10 cellular contexts compared by ENCODE assay signal in genomic region chr1:230270940-230271325, GRCh38.
DNase-seq lines count a peak whose midpoint lies in the region; ATAC-seq and TF ChIP-seq lines count a peak whose summit lies in the region.
"Had no signal": no experiment of that assay in that cellular context is flagged by ENCODE, and none has a peak within 500 bp of the region (broad histone marks: within the 10 kb centered on the region; RNA-seq: fewer than 3 reads in every experiment).

No MANE protein-coding gene starts in this region.

- TF ChIP-seq POLR2A in body of pancreas (IDR thresholded peaks at IDR 0.05): no peak

- 60 to 63% methylated on average over 6 of the region's 6 CpGs for WGBS in body of pancreas, 2 donors

- H3K4me3 ChIP-seq in HL-60 (replicated peaks; ENCODE audit: insufficient read depth, low read length) (no peak overlapping the region), body of pancreas (no peak overlapping the region)

- peak; percentile 48 for DNase-seq in NCI-H1436 (lab: John Stamatoyannopoulos, UW)
- no peak for DNase-seq in NCI-H1436 treated with DMSO at 0.1 percent for 48 hours (lab: John Stamatoyannopoulos, UW)
- DNase-seq in HL-60 (ENCODE audit: low read depth in 1 of 2, low spot score in 1 of 2): no peak
- DNase-seq in body of pancreas: no peak
- peak; percentile 51 for DNase-seq in posterior vena cava (ENCODE audit: low spot score)
- DNase-seq in KBM-7: no peak
- DNase-seq in stimulated activated CD4-positive, alpha-beta T cell treated with anti-CD3 and anti-CD28 coated beads, Interleukin-2, amount 100 ng/mL, for 48 hours: no peak
- no peak for DNase-seq in substantia nigra (lab: John Stamatoyannopoulos, UW)
- DNase-seq: activated CD8-positive, alpha-beta memory T cell treated with anti-CD3 and anti-CD28 coated beads, Interleukin-2, amount 50 U/mL, for 48 hours; NCI-H524 had no signal

- H3K9me3 ChIP-seq in body of pancreas: no peaks in the 10 kb centered on the region

- ATAC-seq in body of pancreas: no peak

- H3K36me3 ChIP-seq in body of pancreas (replicated peaks in 1 of 2; ENCODE audit: insufficient read depth in 1 of 2, low read depth in 2 of 2): peaks cover 4 to 8% of the 10 kb centered on the region in 2 donors

- H3K4me1 ChIP-seq in body of pancreas: peaks cover 45% of the 10 kb centered on the region

- no peaks in the 10 kb centered on the region for H3K27me3 ChIP-seq in HL-60 (ENCODE audit: insufficient read depth, poor library complexity, severe bottlenecking)
- H3K27me3 ChIP-seq in body of pancreas: no peaks in the 10 kb centered on the region

- intact Hi-C loops in body of pancreas (cut with DNase I): no loop called here
- intact Hi-C loops in posterior vena cava (cut with DNase I): no loop called here

- H3K27ac ChIP-seq in HL-60 (replicated peaks) (peak overlapping the region; percentile 17), body of pancreas (peak overlapping the region; percentile 6 to 60 (median 32)), substantia nigra (ENCODE audit: low read depth, low read length, poor library complexity, severe bottlenecking) (no peak overlapping the region)

- in situ Hi-C loops in KBM-7 (cut with MboI; ENCODE audit: low pct_unique_long_range_greater_than_20kb, low sequenced_read_pairs): no loop called here

- TF ChIP-seq CTCF in HL-60 (IDR thresholded peaks at IDR 0.05; ENCODE audit: insufficient read depth, low read length) (no peak), body of pancreas (IDR thresholded peaks at IDR 0.05) (no peak)

Comparison
In these comparisons a context has a peak if more than half of its experiments do, and no peak if none do; other contexts are left out.
1. DNase-seq: peak in NCI-H1436 (single experiment) and posterior vena cava (single experiment); none in NCI-H1436 treated with DMSO at 0.1 percent for 48 hours (single experiment), HL-60 (0 of 2), body of pancreas (0 of 4), KBM-7 (single experiment), stimulated activated CD4-positive, alpha-beta T cell treated with anti-CD3 and anti-CD28 coated beads, Interleukin-2, amount 100 ng/mL, for 48 hours (0 of 2) and substantia nigra (0 of 49).